Comparison of ENCODE assay signal across 1 cellular context in genomic region chr10:43408710-43409384, GRCh38.
TF ChIP-seq lines count a peak whose summit lies in the region.

A gene with protein sequence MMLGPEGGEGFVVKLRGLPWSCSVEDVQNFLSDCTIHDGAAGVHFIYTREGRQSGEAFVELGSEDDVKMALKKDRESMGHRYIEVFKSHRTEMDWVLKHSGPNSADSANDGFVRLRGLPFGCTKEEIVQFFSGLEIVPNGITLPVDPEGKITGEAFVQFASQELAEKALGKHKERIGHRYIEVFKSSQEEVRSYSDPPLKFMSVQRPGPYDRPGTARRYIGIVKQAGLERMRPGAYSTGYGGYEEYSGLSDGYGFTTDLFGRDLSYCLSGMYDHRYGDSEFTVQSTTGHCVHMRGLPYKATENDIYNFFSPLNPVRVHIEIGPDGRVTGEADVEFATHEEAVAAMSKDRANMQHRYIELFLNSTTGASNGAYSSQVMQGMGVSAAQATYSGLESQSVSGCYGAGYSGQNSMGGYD (minus strand): TSS chr10:43409186. CDS start chr10:43387884, 21,302 bp downstream.

TF ChIP-seq in HepG2, 621 proteins besides CTCF, POLR2A, EP300 and RAD21 (continued from another document and continues in another):
- TF ChIP-seq, protein P1, sequence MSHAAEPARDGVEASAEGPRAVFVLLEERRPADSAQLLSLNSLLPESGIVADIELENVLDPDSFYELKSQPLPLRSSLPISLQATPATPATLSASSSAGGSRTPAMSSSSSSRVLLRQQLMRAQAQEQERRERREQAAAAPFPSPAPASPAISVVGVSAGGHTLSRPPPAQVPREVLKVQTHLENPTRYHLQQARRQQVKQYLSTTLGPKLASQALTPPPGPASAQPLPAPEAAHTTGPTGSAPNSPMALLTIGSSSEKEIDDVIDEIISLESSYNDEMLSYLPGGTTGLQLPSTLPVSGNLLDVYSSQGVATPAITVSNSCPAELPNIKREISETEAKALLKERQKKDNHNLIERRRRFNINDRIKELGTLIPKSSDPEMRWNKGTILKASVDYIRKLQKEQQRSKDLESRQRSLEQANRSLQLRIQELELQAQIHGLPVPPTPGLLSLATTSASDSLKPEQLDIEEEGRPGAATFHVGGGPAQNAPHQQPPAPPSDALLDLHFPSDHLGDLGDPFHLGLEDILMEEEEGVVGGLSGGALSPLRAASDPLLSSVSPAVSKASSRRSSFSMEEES (CRISPR knock-in tag; IDR thresholded peaks at IDR 0.05): peak; percentile 62; the same call in 1 of the 2 replicates
- TF ChIP-seq LCORL (IDR thresholded peaks at IDR 0.05) (no peak), LCORL (CRISPR knock-in tag; IDR thresholded peaks at IDR 0.05) (peak; percentile 51; the same call in 1 of the 2 replicates), MED13 (CRISPR knock-in tag; IDR thresholded peaks at IDR 0.05) (peak; percentile 69; the same call in 1 of the 2 replicates), STAG1 (CRISPR knock-in tag; IDR thresholded peaks at IDR 0.05) (no peak), GATAD2A (CRISPR knock-in tag; IDR thresholded peaks at IDR 0.05) (no peak), ZNF83 (CRISPR knock-in tag; IDR thresholded peaks at IDR 0.05; ENCODE audit: borderline replicate concordance) (peak; percentile 87; the same call in 1 of the 2 replicates), ARID4A (CRISPR knock-in tag; IDR thresholded peaks at IDR 0.05; ENCODE audit: borderline replicate concordance) (peak; percentile 89), FOXP4 (CRISPR knock-in tag; IDR thresholded peaks at IDR 0.05) (peak; percentile 49; the same call in 1 of the 2 replicates), NFKB2 (CRISPR knock-in tag; IDR thresholded peaks at IDR 0.05; ENCODE audit: borderline replicate concordance) (peak; percentile 83), ZSCAN20 (CRISPR knock-in tag; IDR thresholded peaks at IDR 0.05; ENCODE audit: borderline replicate concordance) (peak; percentile 84; the same call in 1 of the 2 replicates), RNF2 (conservative IDR thresholded peaks at IDR 0.05; ENCODE audit: low read depth) (peak; percentile 99), HNRNPH1 (optimal IDR thresholded peaks at IDR 0.05; ENCODE audit: low read depth, low read length) (no peak), POLR2AphosphoS2 (IDR thresholded peaks at IDR 0.05; ENCODE audit: low read depth, low read length) (no peak), SRSF4 (IDR thresholded peaks at IDR 0.05; ENCODE audit: low read depth, low read length, poor library complexity, severe bottlenecking) (peak; percentile 44), ZNF512 (CRISPR knock-in tag; IDR thresholded peaks at IDR 0.05) (no peak), ISX (CRISPR knock-in tag; conservative IDR thresholded peaks at IDR 0.05) (no peak), SMYD3 (CRISPR knock-in tag; IDR thresholded peaks at IDR 0.05) (no peak), ZNF383 (CRISPR knock-in tag; IDR thresholded peaks at IDR 0.05; ENCODE audit: borderline replicate concordance) (0 out of 2 replicates have a peak, but pooled peaks have one; percentile 63), MYC (CRISPR knock-in tag; IDR thresholded peaks at IDR 0.05; ENCODE audit: borderline replicate concordance) (peak; percentile 98), SIX4 (CRISPR knock-in tag; IDR thresholded peaks at IDR 0.05) (no peak; the same call in 1 of the 2 replicates), SP1 (IDR thresholded peaks at IDR 0.05) (no peak), SP1 (CRISPR knock-in tag; IDR thresholded peaks at IDR 0.05) (peak; percentile 79), ZNF589 (CRISPR knock-in tag; conservative IDR thresholded peaks at IDR 0.05) (no peak; the same call in 1 of the 2 replicates), MEF2D (CRISPR knock-in tag; IDR thresholded peaks at IDR 0.05) (peak; percentile 73), ZNF773 (CRISPR knock-in tag; IDR thresholded peaks at IDR 0.05; ENCODE audit: borderline replicate concordance) (peak; percentile 89), ZFP36 (IDR thresholded peaks at IDR 0.05; ENCODE audit: borderline replicate concordance, low read depth, low read length, partially characterized antibody) (no peak), KLF15 (CRISPR knock-in tag; IDR thresholded peaks at IDR 0.05; ENCODE audit: borderline replicate concordance) (no peak), ZNF3 (CRISPR knock-in tag; IDR thresholded peaks at IDR 0.05) (no peak), HDAC6 (IDR thresholded peaks at IDR 0.05; ENCODE audit: low read depth, low read length) (no peak), ZNF574 (CRISPR knock-in tag; IDR thresholded peaks at IDR 0.05) (peak; percentile 54; the same call in 1 of the 2 replicates), ZNF749 (CRISPR knock-in tag; IDR thresholded peaks at IDR 0.05; ENCODE audit: borderline replicate concordance) (peak; percentile 27; the same call in 1 of the 2 replicates), ASH2L (IDR thresholded peaks at IDR 0.05; ENCODE audit: insufficient read length, low read depth, low read length) (peak; percentile 83), NR2F2 (IDR thresholded peaks at IDR 0.05; ENCODE audit: borderline replicate concordance, low read depth) (no peak), UBTF (CRISPR knock-in tag; IDR thresholded peaks at IDR 0.05) (peak; percentile 54; the same call in 1 of the 2 replicates), NFATC3 (CRISPR knock-in tag; IDR thresholded peaks at IDR 0.05) (peak; percentile 55; the same call in 1 of the 2 replicates), ZNF569 (CRISPR knock-in tag; IDR thresholded peaks at IDR 0.05; ENCODE audit: borderline replicate concordance) (0 out of 2 replicates have a peak, but pooled peaks have one; percentile 54), ZNF543 (CRISPR knock-in tag; IDR thresholded peaks at IDR 0.05) (peak; percentile 69), ZNF101 (CRISPR knock-in tag; IDR thresholded peaks at IDR 0.05; ENCODE audit: borderline replicate concordance, low read depth) (no peak), ZNF274 (CRISPR knock-in tag; IDR thresholded peaks at IDR 0.05) (0 out of 2 replicates have a peak, but pooled peaks have one; percentile 21), PRMT3 (CRISPR knock-in tag; IDR thresholded peaks at IDR 0.05; ENCODE audit: borderline replicate concordance, low read depth) (0 out of 2 replicates have a peak, but pooled peaks have one; percentile 47), NFIB (CRISPR knock-in tag; IDR thresholded peaks at IDR 0.05; ENCODE audit: borderline replicate concordance) (no peak), ZSCAN12 (CRISPR knock-in tag; IDR thresholded peaks at IDR 0.05) (peak; percentile 93), FOXC1 (CRISPR knock-in tag; IDR thresholded peaks at IDR 0.05; ENCODE audit: borderline replicate concordance) (peak; percentile 50; the same call in 1 of the 2 replicates), NPAS2 (CRISPR knock-in tag; IDR thresholded peaks at IDR 0.05; ENCODE audit: borderline replicate concordance) (no peak), EED (CRISPR knock-in tag; IDR thresholded peaks at IDR 0.05) (peak; percentile 59; the same call in 1 of the 2 replicates), PHF20 (CRISPR knock-in tag; IDR thresholded peaks at IDR 0.05) (peak; percentile 61)
- TF ChIP-seq, protein P2, sequence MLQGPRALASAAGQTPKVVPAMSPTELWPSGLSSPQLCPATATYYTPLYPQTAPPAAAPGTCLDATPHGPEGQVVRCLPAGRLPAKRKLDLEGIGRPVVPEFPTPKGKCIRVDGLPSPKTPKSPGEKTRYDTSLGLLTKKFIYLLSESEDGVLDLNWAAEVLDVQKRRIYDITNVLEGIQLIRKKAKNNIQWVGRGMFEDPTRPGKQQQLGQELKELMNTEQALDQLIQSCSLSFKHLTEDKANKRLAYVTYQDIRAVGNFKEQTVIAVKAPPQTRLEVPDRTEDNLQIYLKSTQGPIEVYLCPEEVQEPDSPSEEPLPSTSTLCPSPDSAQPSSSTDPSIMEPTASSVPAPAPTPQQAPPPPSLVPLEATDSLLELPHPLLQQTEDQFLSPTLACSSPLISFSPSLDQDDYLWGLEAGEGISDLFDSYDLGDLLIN (CRISPR knock-in tag; IDR thresholded peaks at IDR 0.05; ENCODE audit: borderline replicate concordance): peak; percentile 85; the same call in 1 of the 2 replicates
